ENCODE assay signal across 15 cellular contexts in genomic region chr12:87952850-87953249, GRCh38.
DNase-seq lines count a peak whose midpoint lies in the region; ATAC-seq and TF ChIP-seq lines count a peak whose summit lies in the region.
"Had no signal": no experiment of that assay in that cellular context is flagged by ENCODE, and none has a peak within 500 bp of the region (broad histone marks: within the 10 kb centered on the region; RNA-seq: fewer than 3 reads in every experiment).

No MANE protein-coding gene starts in this region.

- no peaks in the 10 kb centered on the region for H3K27me3 Mint-ChIP-seq in endodermal cell (ENCODE audit: insufficient read depth)
- no peaks in the 10 kb centered on the region for H3K27me3 Mint-ChIP-seq in activated T-helper 2 cell treated with anti-CD3 and anti-CD28 coated beads, Interferon-gamma antibody, Interleukin-2, Interleukin-4, amounts not matched to agents 10 μg/mL and 5 μg/mL and 100 μg/mL, durations not matched to agents 14 hours and 24 hours and 36 hours (ENCODE audit: low read depth)
- H3K27me3 Mint-ChIP-seq: activated naive CD4-positive, alpha-beta T cell treated with anti-CD3 and anti-CD28 coated beads, Interleukin-2, amount 50 U/mL, for 24 hours had no signal

- TF ChIP-seq POLR2A in tibial nerve (IDR thresholded peaks at IDR 0.05), result no peak

- ATAC-seq in HG03175 (IDR thresholded peaks at IDR 0.05; ENCODE audit: unreplicated experiment), result no peak
- ATAC-seq: activated T-cell treated with anti-CD3 and anti-CD28 coated beads, Interleukin-2, amount 50 U/mL, for 72 hours had no signal

- no peaks in the 10 kb centered on the region for H3K27me3 ChIP-seq in MM.1S (replicated peaks; ENCODE audit: insufficient read depth, low read length)
- H3K27me3 ChIP-seq in endodermal cell (ENCODE audit: control insufficient read depth, insufficient read depth, low read length, poor library complexity, severe bottlenecking), result no peaks in the 10 kb centered on the region
- no peaks in the 10 kb centered on the region for H3K27me3 ChIP-seq in tibial nerve
- H3K27me3 ChIP-seq: BLaER1 had no signal

- no peaks in the 10 kb centered on the region for H4K20me1 ChIP-seq in MM.1S (ENCODE audit: insufficient read depth, low read length)
- H4K20me1 ChIP-seq: BLaER1 had no signal

- WGBS in endodermal cell (ENCODE audit: insufficient coverage in 1 of 2, insufficient read length in 1 of 2), 2 experiments, result 40 to 84% methylated on average over 2 to 5 of the region's 5 CpGs
- 41 to 47% methylated on average over 5 of the region's 5 CpGs for WGBS in tibial nerve, 2 donors

- no peaks in the 10 kb centered on the region for H3K4me1 Mint-ChIP-seq in endodermal cell
- H3K4me1 Mint-ChIP-seq in activated T-helper 2 cell treated with anti-CD3 and anti-CD28 coated beads, Interferon-gamma antibody, Interleukin-2, Interleukin-4, amounts not matched to agents 10 μg/mL and 5 μg/mL and 100 μg/mL, durations not matched to agents 14 hours and 24 hours and 36 hours (ENCODE audit: low read depth), result no peaks in the 10 kb centered on the region
- H3K4me1 Mint-ChIP-seq: activated naive CD4-positive, alpha-beta T cell treated with anti-CD3 and anti-CD28 coated beads, Interleukin-2, amount 50 U/mL, for 24 hours had no signal

- peak overlapping the region; percentile 31; the same call in 1 of the 2 replicates for H2AFZ ChIP-seq in MM.1S (ENCODE audit: low read length)

- no peak for TF ChIP-seq EP300 in tibial nerve (IDR thresholded peaks at IDR 0.05)

- H3K27ac ChIP-seq in MM.1S (ENCODE audit: low read length) (no peak overlapping the region), endodermal cell (ENCODE audit: low read depth, low read length) (peak overlapping the region; percentile 57), tibial nerve (no peak overlapping the region)
- H3K27ac ChIP-seq: BLaER1, KMS-11 had no signal

- H3K36me3 ChIP-seq in MM.1S (replicated peaks; ENCODE audit: insufficient read depth, low read length) (no peaks in the 10 kb centered on the region), endodermal cell (ENCODE audit: control insufficient read depth, insufficient read depth, low read length) (no peaks in the 10 kb centered on the region), tibial nerve (no peaks in the 10 kb centered on the region)
- H3K36me3 ChIP-seq: BLaER1 had no signal

- H3K9ac ChIP-seq in MM.1S (ENCODE audit: low read length) (no peak overlapping the region), endodermal cell (ENCODE audit: extremely low read depth, low read length, poor library complexity, severe bottlenecking) (no peak overlapping the region)
- H3K9ac ChIP-seq: BLaER1, KMS-11 had no signal

- H3K4me3 Mint-ChIP-seq in endodermal cell, result no peak overlapping the region
- H3K4me3 Mint-ChIP-seq in activated T-helper 2 cell treated with anti-CD3 and anti-CD28 coated beads, Interferon-gamma antibody, Interleukin-2, Interleukin-4, amounts not matched to agents 10 μg/mL and 5 μg/mL and 100 μg/mL, durations not matched to agents 14 hours and 24 hours and 36 hours (ENCODE audit: low read depth), result no peak overlapping the region
- H3K4me3 Mint-ChIP-seq: activated naive CD4-positive, alpha-beta T cell treated with anti-CD3 and anti-CD28 coated beads, Interleukin-2, amount 50 U/mL, for 24 hours; activated T-cell treated with anti-CD3 and anti-CD28 coated beads, Interleukin-2, amount 50 U/mL, for 72 hours had no signal

- DNase-seq in NCI-H510A treated with DMSO at 0.1 percent for 48 hours (lab: John Stamatoyannopoulos, UW) (peak; percentile 24), NCI-H510A (lab: John Stamatoyannopoulos, UW) (no peak), MM.1S (no peak), endodermal cell (peak; percentile 62), renal cortical epithelial cell (ENCODE audit: low read depth) (peak; percentile 7), tibial nerve (ENCODE audit: low spot score in 2 of 2) (no peak)
- no peak for DNase-seq in activated T-helper 2 cell treated with anti-CD3 and anti-CD28 coated beads, Interferon-gamma antibody, Interleukin-2, Interleukin-4, amounts not matched to agents 10 μg/mL and 5 μg/mL and 100 μg/mL, durations not matched to agents 14 hours and 24 hours and 36 hours (ENCODE audit: low spot score)
- DNase-seq: activated T-cell treated with anti-CD3 and anti-CD28 coated beads, Interleukin-2, amount 50 U/mL, for 72 hours; NCI-H1092; stimulated activated CD4-positive, alpha-beta T cell treated with anti-CD3 and anti-CD28 coated beads, Interleukin-12 subunit alpha, Interleukin-12 subunit beta, amount 100 ng/mL, for 4 hours; stimulated activated CD8-positive, alpha-beta memory T cell treated with anti-CD3 and anti-CD28 coated beads, Interleukin-4, amount 100 ng/mL, for 48 hours had no signal

- H3K9me3 ChIP-seq in MM.1S (replicated peaks; ENCODE audit: insufficient read depth, low read length) (no peaks in the 10 kb centered on the region), endodermal cell (ENCODE audit: control insufficient read depth, low read length) (no peaks in the 10 kb centered on the region), tibial nerve (no peaks in the 10 kb centered on the region)
- H3K9me3 ChIP-seq: BLaER1 had no signal

- TF ChIP-seq CTCF in MM.1S (IDR thresholded peaks at IDR 0.05; ENCODE audit: low read length) (no peak), endodermal cell (conservative IDR thresholded peaks at IDR 0.05) (no peak), tibial nerve (IDR thresholded peaks at IDR 0.05) (no peak)

- H3K4me1 ChIP-seq in MM.1S (ENCODE audit: low read length) (no peaks in the 10 kb centered on the region), endodermal cell (ENCODE audit: control insufficient read depth, insufficient read depth, low read length) (no peaks in the 10 kb centered on the region), tibial nerve (peaks cover 0 to 6% (median 0%) of the 10 kb centered on the region in 4 donors)
- H3K4me1 ChIP-seq: BLaER1 had no signal

- intact Hi-C loops in activated T-helper 2 cell treated with anti-CD3 and anti-CD28 coated beads, Interferon-gamma antibody, Interleukin-2, Interleukin-4, amounts not matched to agents 10 μg/mL and 5 μg/mL and 100 μg/mL, durations not matched to agents 14 hours and 24 hours and 36 hours (cut with micrococcal nuclease), result no loop called here

- H3K36me3 Mint-ChIP-seq in endodermal cell (ENCODE audit: low read depth), result no peaks in the 10 kb centered on the region
- H3K36me3 Mint-ChIP-seq in activated T-helper 2 cell treated with anti-CD3 and anti-CD28 coated beads, Interferon-gamma antibody, Interleukin-2, Interleukin-4, amounts not matched to agents 10 μg/mL and 5 μg/mL and 100 μg/mL, durations not matched to agents 14 hours and 24 hours and 36 hours (ENCODE audit: low read depth), result no peaks in the 10 kb centered on the region
- H3K36me3 Mint-ChIP-seq: activated naive CD4-positive, alpha-beta T cell treated with anti-CD3 and anti-CD28 coated beads, Interleukin-2, amount 50 U/mL, for 24 hours had no signal

- H3F3A ChIP-seq in MM.1S (ENCODE audit: insufficient read depth, low read length), result no peaks in the 10 kb centered on the region

- H3K4me3 ChIP-seq in MM.1S (ENCODE audit: low read length) (no peak overlapping the region), endodermal cell (ENCODE audit: low read length) (no peak overlapping the region), tibial nerve (no peak overlapping the region)
- H3K4me3 ChIP-seq: BLaER1 had no signal

- no peaks in the 10 kb centered on the region for H3K9me2 ChIP-seq in MM.1S (replicated peaks; ENCODE audit: insufficient read depth, low read length)

- no peaks in the 10 kb centered on the region for H3K79me2 ChIP-seq in MM.1S (ENCODE audit: low read length)

- H3K9me3 Mint-ChIP-seq in endodermal cell, result peaks cover 1% of the 10 kb centered on the region
- no peaks in the 10 kb centered on the region for H3K9me3 Mint-ChIP-seq in activated T-helper 2 cell treated with anti-CD3 and anti-CD28 coated beads, Interferon-gamma antibody, Interleukin-2, Interleukin-4, amounts not matched to agents 10 μg/mL and 5 μg/mL and 100 μg/mL, durations not matched to agents 14 hours and 24 hours and 36 hours

- H3K27ac Mint-ChIP-seq in endodermal cell, result no peak overlapping the region
- H3K27ac Mint-ChIP-seq in activated T-helper 2 cell treated with anti-CD3 and anti-CD28 coated beads, Interferon-gamma antibody, Interleukin-2, Interleukin-4, amounts not matched to agents 10 μg/mL and 5 μg/mL and 100 μg/mL, durations not matched to agents 14 hours and 24 hours and 36 hours, result no peak overlapping the region
- H3K27ac Mint-ChIP-seq: activated naive CD4-positive, alpha-beta T cell treated with anti-CD3 and anti-CD28 coated beads, Interleukin-2, amount 50 U/mL, for 24 hours; activated T-cell treated with anti-CD3 and anti-CD28 coated beads, Interleukin-2, amount 50 U/mL, for 72 hours had no signal

- no peak overlapping the region for H3K4me2 ChIP-seq in MM.1S (ENCODE audit: low read depth, low read length)
- H3K4me2 ChIP-seq: BLaER1, KMS-11 had no signal

Comparison
In these comparisons a context has a peak if more than half of its experiments do, and no peak if none do; other contexts are left out.
1. DNase-seq: peak in NCI-H510A treated with DMSO at 0.1 percent for 48 hours (single experiment), endodermal cell (single experiment) and renal cortical epithelial cell (single experiment); none in NCI-H510A (single experiment), MM.1S (single experiment), tibial nerve (0 of 2) and activated T-helper 2 cell treated with anti-CD3 and anti-CD28 coated beads, Interferon-gamma antibody, Interleukin-2, Interleukin-4, amounts not matched to agents 10 μg/mL and 5 μg/mL and 100 μg/mL, durations not matched to agents 14 hours and 24 hours and 36 hours (single experiment).